Comparison of ENCODE assay signal across 9 cellular contexts in the genomic region with DNA sequence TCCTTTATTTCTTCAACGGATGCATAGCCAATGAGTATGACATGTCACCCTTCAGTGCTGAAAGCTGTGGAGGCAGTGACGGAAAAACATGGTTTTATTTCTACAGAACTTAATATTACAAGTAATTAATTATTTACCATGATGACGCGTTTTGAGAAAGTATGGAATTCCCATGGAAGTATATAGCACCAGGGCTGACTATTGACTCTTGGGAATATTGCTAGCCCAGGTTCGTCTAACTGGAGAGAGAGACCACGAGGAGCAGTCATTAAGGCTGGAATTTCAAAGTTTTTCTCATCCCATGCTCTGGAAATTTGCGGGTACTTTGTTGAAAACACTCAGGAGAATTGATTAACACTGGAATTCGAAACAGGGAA.
A peak's percentile ranks its signal among the peaks of the same experiment; 100 is the strongest.
DNase-seq lines count a peak whose midpoint lies in the region; ATAC-seq and TF ChIP-seq lines count a peak whose summit lies in the region.
"Had no signal": no experiment of that assay in that cellular context is flagged by ENCODE, and none has a peak within 500 bp of the region (broad histone marks: within the 10 kb centered on the region; RNA-seq: fewer than 3 reads in every experiment).

No MANE protein-coding gene starts in this region.

- DNase-seq in HL-60 (ENCODE audit: low read depth in 1 of 2, low spot score in 1 of 2), result no peak
- no peak for DNase-seq in activated naive CD8-positive, alpha-beta T cell treated with anti-CD3 and anti-CD28 coated beads, Interleukin-2, amount 10 ng/mL, durations not matched to agents 7 days and 5 days
- no peak for DNase-seq in kidney epithelial cell (ENCODE audit: low read depth)
- DNase-seq in HCEC 1CT, result no peak
- no peak for DNase-seq in NCI-H146 treated with DMSO at 0.1 percent for 48 hours (lab: John Stamatoyannopoulos, UW; ENCODE audit: unreplicated experiment)
- DNase-seq in sciatic nerve (ENCODE audit: low spot score), result no peak
- DNase-seq: kidney had no signal

- H3K9me3 ChIP-seq in BLaER1, result peaks cover 9% of the 10 kb centered on the region

- H3K27ac ChIP-seq in BLaER1 (no peak overlapping the region), HL-60 (replicated peaks) (peak overlapping the region; percentile 34; the same call in 1 of the 2 replicates)

- no peaks in the 10 kb centered on the region for H4K20me1 ChIP-seq in BLaER1

- H3K4me3 ChIP-seq in BLaER1 (peak overlapping the region; percentile 60), HL-60 (replicated peaks; ENCODE audit: insufficient read depth, low read length) (peak overlapping the region; percentile 41), kidney epithelial cell (ENCODE audit: low read depth, low read length) (peak overlapping the region; percentile 44)

- H3K9me3 Mint-ChIP-seq in activated naive CD8-positive, alpha-beta T cell treated with anti-CD3 and anti-CD28 coated beads, Interleukin-2, amount 10 ng/mL, durations not matched to agents 7 days and 5 days, result peaks cover 4% of the 10 kb centered on the region

- H3K27me3 Mint-ChIP-seq in activated naive CD8-positive, alpha-beta T cell treated with anti-CD3 and anti-CD28 coated beads, Interleukin-2, amount 10 ng/mL, durations not matched to agents 7 days and 5 days, result peaks cover 80% of the 10 kb centered on the region

- H3K9ac ChIP-seq in BLaER1, result peak overlapping the region; percentile 40; the same call in 1 of the 2 replicates

- no peak for TF ChIP-seq CTCF in HL-60 (IDR thresholded peaks at IDR 0.05; ENCODE audit: insufficient read depth, low read length)
- TF ChIP-seq CTCF in kidney epithelial cell (IDR thresholded peaks at IDR 0.05; ENCODE audit: insufficient read depth, low read length, poor library complexity, severe bottlenecking), result no peak

- POLR2A ChIA-PET in activated naive CD8-positive, alpha-beta T cell treated with anti-CD3 and anti-CD28 coated beads, Interleukin-2, amount 10 ng/mL, durations not matched to agents 7 days and 5 days (lab: Charles Lee), result no interaction called here

- H3K4me2 ChIP-seq in BLaER1, result peak overlapping the region; percentile 71

- peaks cover 13% of the 10 kb centered on the region for H3K4me1 Mint-ChIP-seq in activated naive CD8-positive, alpha-beta T cell treated with anti-CD3 and anti-CD28 coated beads, Interleukin-2, amount 10 ng/mL, durations not matched to agents 7 days and 5 days

- H3K27me3 ChIP-seq in BLaER1, result peaks cover 10% of the 10 kb centered on the region
- no peaks in the 10 kb centered on the region for H3K27me3 ChIP-seq in HL-60 (ENCODE audit: insufficient read depth, poor library complexity, severe bottlenecking)
- no peaks in the 10 kb centered on the region for H3K27me3 ChIP-seq in kidney epithelial cell (ENCODE audit: control insufficient read depth, insufficient read depth, low read length)

- ATAC-seq in activated naive CD8-positive, alpha-beta T cell treated with anti-CD3 and anti-CD28 coated beads, Interleukin-2, amount 10 ng/mL, durations not matched to agents 7 days and 5 days (ENCODE audit: low read depth), result no peak
- ATAC-seq in HG03354 (IDR thresholded peaks at IDR 0.05; ENCODE audit: poor library complexity, severe bottlenecking, unreplicated experiment), result no peak
- ATAC-seq in sciatic nerve, result no peak

- H3K4me3 Mint-ChIP-seq in activated naive CD8-positive, alpha-beta T cell treated with anti-CD3 and anti-CD28 coated beads, Interleukin-2, amount 10 ng/mL, durations not matched to agents 7 days and 5 days, result peak overlapping the region; percentile 86

- peaks cover 15% of the 10 kb centered on the region; the same call in 1 of the 2 replicates for H3K4me1 ChIP-seq in BLaER1

- no peaks in the 10 kb centered on the region for H3K36me3 ChIP-seq in BLaER1
- no peaks in the 10 kb centered on the region for H3K36me3 ChIP-seq in kidney epithelial cell (ENCODE audit: control insufficient read depth, insufficient read depth, low read length)

- peaks cover 2% of the 10 kb centered on the region for H3K36me3 Mint-ChIP-seq in activated naive CD8-positive, alpha-beta T cell treated with anti-CD3 and anti-CD28 coated beads, Interleukin-2, amount 10 ng/mL, durations not matched to agents 7 days and 5 days

- no peak overlapping the region for H3K27ac Mint-ChIP-seq in activated naive CD8-positive, alpha-beta T cell treated with anti-CD3 and anti-CD28 coated beads, Interleukin-2, amount 10 ng/mL, durations not matched to agents 7 days and 5 days

- intact Hi-C loops in sciatic nerve (cut with DNase I), result no loop called here
